25 cellular contexts compared by ENCODE assay signal in the genomic region with DNA sequence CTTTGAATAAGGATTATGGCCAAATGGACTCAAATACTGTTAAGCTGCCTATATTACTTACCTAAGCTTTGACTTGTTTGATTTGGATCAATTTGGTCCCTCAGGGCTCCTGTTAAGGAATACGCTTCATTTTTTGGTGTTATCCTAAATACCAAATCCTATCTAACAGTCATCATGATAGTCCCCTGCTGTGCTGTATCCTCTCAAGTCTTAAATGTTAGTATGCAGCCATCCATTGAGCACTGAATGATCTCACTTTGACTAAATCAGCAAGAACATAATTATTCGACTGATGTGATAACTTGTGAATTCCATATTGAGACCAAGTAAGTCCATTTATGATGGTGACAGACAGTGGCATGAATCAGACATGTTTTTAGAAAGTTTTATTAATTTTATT.
"Had no signal": no experiment of that assay in that cellular context is flagged by ENCODE, and none has a peak within 500 bp of the region (broad histone marks: within the 10 kb centered on the region; RNA-seq: fewer than 3 reads in every experiment).

No MANE protein-coding gene starts in this region.

- H3K36me3 Mint-ChIP-seq: stimulated activated memory B cell treated with anti-CD40 and anti-IgM and Interleukin-4, amounts not matched to agents 10 μg/mL and 1 μg/mL and 100 μg/mL, for 72 hours had no signal

- H3K4me1 ChIP-seq: right lobe of liver had no signal

- H3K36me3 ChIP-seq: left ventricle myocardium inferior, ovary, right atrium auricular region, right lobe of liver, thyroid gland, transverse colon, upper lobe of left lung, vagina had no signal

- H3K27ac ChIP-seq: left ventricle myocardium inferior, ovary, right atrium auricular region, right lobe of liver, testis, thyroid gland, transverse colon, upper lobe of left lung, vagina had no signal

- H3K27ac Mint-ChIP-seq: naive thymus-derived CD4-positive, alpha-beta T cell; natural killer cell treated with Interleukin-12 subunit alpha and Interleukin-12 subunit beta and Interleukin-15 and Interleukin-18, amount 100 ng/mL, for 72 hours; progenitor cell of endocrine pancreas; stimulated activated memory B cell treated with anti-CD40 and anti-IgM and Interleukin-4, amounts not matched to agents 10 μg/mL and 1 μg/mL and 100 μg/mL, for 72 hours; stimulated activated naive CD8-positive, alpha-beta T cell treated with anti-CD3 and anti-CD28 coated beads, Interleukin-15, amount 100 ng/mL, for 72 hours had no signal

- H3K27me3 ChIP-seq: ovary, right atrium auricular region, right lobe of liver, testis, thyroid gland, transverse colon, upper lobe of left lung, vagina had no signal

- H3K9me3 ChIP-seq: mucosa of descending colon, ovary, right atrium auricular region, right lobe of liver, testis, thyroid gland, transverse colon, upper lobe of left lung, vagina had no signal

- H3K9me3 Mint-ChIP-seq: natural killer cell treated with Interleukin-12 subunit alpha and Interleukin-12 subunit beta and Interleukin-15 and Interleukin-18, amount 100 ng/mL, for 72 hours; stimulated activated memory B cell treated with anti-CD40 and anti-IgM and Interleukin-4, amounts not matched to agents 10 μg/mL and 1 μg/mL and 100 μg/mL, for 72 hours had no signal

- H3K4me3 Mint-ChIP-seq: naive thymus-derived CD4-positive, alpha-beta T cell; natural killer cell treated with Interleukin-12 subunit alpha and Interleukin-12 subunit beta and Interleukin-15 and Interleukin-18, amount 100 ng/mL, for 72 hours; stimulated activated memory B cell treated with anti-CD40 and anti-IgM and Interleukin-4, amounts not matched to agents 10 μg/mL and 1 μg/mL and 100 μg/mL, for 72 hours; stimulated activated naive CD8-positive, alpha-beta T cell treated with anti-CD3 and anti-CD28 coated beads, Interleukin-15, amount 100 ng/mL, for 72 hours had no signal

- DNase-seq: islet precursor cell; left ventricle myocardium inferior; midbrain; mucosa of descending colon; naive thymus-derived CD4-positive, alpha-beta T cell; ovary; right lobe of liver; stimulated activated CD4-positive, alpha-beta T cell treated with anti-CD3 and anti-CD28 coated beads, Interleukin-1b, Interleukin-23, amount 100 ng/mL, for 48 hours; stimulated activated CD4-positive, alpha-beta T cell treated with anti-CD3 and anti-CD28 coated beads, Interleukin-2, amount 100 ng/mL, for 48 hours; stimulated activated CD4-positive, alpha-beta T cell treated with anti-CD3 and anti-CD28 coated beads, Interleukin-4, amount 100 ng/mL, for 4 hours; stimulated activated CD8-positive, alpha-beta memory T cell treated with anti-CD3 and anti-CD28 coated beads, Interleukin-4, amount 100 ng/mL, for 48 hours; stimulated activated naive CD4-positive, alpha-beta T cell treated with Interleukin-2 at 50 U/mL for 16 hours; stimulated activated naive CD8-positive, alpha-beta T cell treated with anti-CD3 and anti-CD28 coated beads, Interleukin-15, amount 100 ng/mL, for 72 hours; substantia nigra; testis; thyroid gland; transverse colon; upper lobe of left lung had no signal

- H3K4me3 ChIP-seq: left ventricle myocardium inferior, lung, mucosa of descending colon, ovary, right atrium auricular region, right lobe of liver, smooth muscle cell, testis, thyroid gland, transverse colon, upper lobe of left lung, vagina had no signal
